In the genomic region with DNA sequence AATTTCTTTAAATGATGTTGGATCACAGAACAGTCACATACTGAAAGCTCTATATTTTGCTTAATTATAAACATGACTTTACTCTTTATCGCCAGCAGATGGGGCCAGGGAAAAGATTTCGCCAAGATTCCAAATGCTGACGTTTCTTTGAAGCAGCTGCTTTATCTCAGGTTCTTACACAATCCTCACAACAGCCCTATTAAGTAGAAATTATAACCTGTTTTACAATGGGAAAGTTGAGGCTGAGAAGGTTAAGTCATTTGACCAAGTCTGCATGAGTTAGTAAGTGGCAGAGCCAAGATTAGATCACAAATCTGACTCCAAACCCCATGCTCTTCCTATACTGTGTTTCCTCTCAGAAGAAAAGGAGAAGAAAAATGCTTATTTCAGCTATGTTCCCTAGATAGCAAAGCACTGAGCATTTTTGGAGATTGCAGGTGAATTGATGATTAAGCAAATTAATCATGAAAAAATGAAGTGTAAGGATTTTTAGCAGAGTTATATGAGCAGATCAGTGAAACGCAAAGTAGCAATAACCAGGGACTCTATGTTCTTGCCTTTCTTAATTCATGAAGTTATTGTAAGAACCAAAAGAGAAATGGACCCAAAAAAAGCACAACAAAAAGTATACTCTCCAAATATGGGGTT, we compare ENCODE assay signal across 8 cellular contexts.
DNase-seq lines count a peak whose midpoint lies in the region; FAIRE-seq and TF ChIP-seq lines count a peak whose summit lies in the region.

No MANE protein-coding gene starts in this region.

- no peaks in the 10 kb centered on the region for H3K4me1 Mint-ChIP-seq in activated T-helper 1 cell treated with anti-CD3 and anti-CD28 coated beads, Interleukin-12 subunit alpha, Interleukin-12 subunit beta, Interleukin-2, Interleukin-4 antibody, amounts not matched to agents 30 ng/mL and 10 ng/mL and 1 ng/mL, durations not matched to agents 14 hours and 24 hours and 36 hours (ENCODE audit: low read depth)

- no peak overlapping the region for H3K27ac Mint-ChIP-seq in activated T-helper 1 cell treated with anti-CD3 and anti-CD28 coated beads, Interleukin-12 subunit alpha, Interleukin-12 subunit beta, Interleukin-2, Interleukin-4 antibody, amounts not matched to agents 30 ng/mL and 10 ng/mL and 1 ng/mL, durations not matched to agents 14 hours and 24 hours and 36 hours

- H3K36me3 Mint-ChIP-seq in activated T-helper 1 cell treated with anti-CD3 and anti-CD28 coated beads, Interleukin-12 subunit alpha, Interleukin-12 subunit beta, Interleukin-2, Interleukin-4 antibody, amounts not matched to agents 30 ng/mL and 10 ng/mL and 1 ng/mL, durations not matched to agents 14 hours and 24 hours and 36 hours (ENCODE audit: low read depth), result no peaks in the 10 kb centered on the region

- H3K27me3 Mint-ChIP-seq in activated T-helper 1 cell treated with anti-CD3 and anti-CD28 coated beads, Interleukin-12 subunit alpha, Interleukin-12 subunit beta, Interleukin-2, Interleukin-4 antibody, amounts not matched to agents 30 ng/mL and 10 ng/mL and 1 ng/mL, durations not matched to agents 14 hours and 24 hours and 36 hours (ENCODE audit: insufficient read depth), result peaks cover 2% of the 10 kb centered on the region

- TF ChIP-seq CTCF in D721Med (IDR thresholded peaks at IDR 0.05; ENCODE audit: insufficient read depth, missing control alignments), result peak; percentile 51

- no peaks in the 10 kb centered on the region for H3K9me3 Mint-ChIP-seq in activated T-helper 1 cell treated with anti-CD3 and anti-CD28 coated beads, Interleukin-12 subunit alpha, Interleukin-12 subunit beta, Interleukin-2, Interleukin-4 antibody, amounts not matched to agents 30 ng/mL and 10 ng/mL and 1 ng/mL, durations not matched to agents 14 hours and 24 hours and 36 hours

- no peak overlapping the region for H3K4me3 Mint-ChIP-seq in activated T-helper 1 cell treated with anti-CD3 and anti-CD28 coated beads, Interleukin-12 subunit alpha, Interleukin-12 subunit beta, Interleukin-2, Interleukin-4 antibody, amounts not matched to agents 30 ng/mL and 10 ng/mL and 1 ng/mL, durations not matched to agents 14 hours and 24 hours and 36 hours

- FAIRE-seq in D721Med (lab: Jason Lieb, UNC), result peak; percentile 58

- no peak for DNase-seq in D721Med (ENCODE audit: insufficient read length, low spot score)
- peak; percentile 3 for DNase-seq in GM19240 (ENCODE audit: insufficient read length, low spot score)
- DNase-seq in HT-29 (ENCODE audit: low spot score), result peak; percentile 55
- peak; percentile 43 for DNase-seq in SW480 (ENCODE audit: low spot score)
- peak in 29 of 42 donors; percentile 3 to 72 (median 29) for DNase-seq in head of caudate nucleus
- peak; percentile 68 for DNase-seq in superior temporal gyrus (ENCODE audit: extremely low spot score)
- DNase-seq in NCI-H774 (lab: John Stamatoyannopoulos, UW), result no peak
- no peak for DNase-seq in activated T-helper 1 cell treated with anti-CD3 and anti-CD28 coated beads, Interleukin-12 subunit alpha, Interleukin-12 subunit beta, Interleukin-2, Interleukin-4 antibody, amounts not matched to agents 30 ng/mL and 10 ng/mL and 1 ng/mL, durations not matched to agents 14 hours and 24 hours and 36 hours (ENCODE audit: low spot score)

- intact Hi-C loops in head of caudate nucleus (cut with DNase I), result no loop called here
- intact Hi-C loops in activated T-helper 1 cell treated with anti-CD3 and anti-CD28 coated beads, Interleukin-12 subunit alpha, Interleukin-12 subunit beta, Interleukin-2, Interleukin-4 antibody, amounts not matched to agents 30 ng/mL and 10 ng/mL and 1 ng/mL, durations not matched to agents 14 hours and 24 hours and 36 hours (cut with micrococcal nuclease), result loop anchor here (5.0 kb wide), 1 partner anchor 881 kb away; no protein-coding TSS in a partner anchor

Comparison
In these comparisons a context has a peak if more than half of its experiments do, and no peak if none do; other contexts are left out.
1. DNase-seq: peak in GM19240 (single experiment), HT-29 (single experiment), SW480 (single experiment), head of caudate nucleus (29 of 42) and superior temporal gyrus (single experiment); none in D721Med (single experiment), NCI-H774 (single experiment) and activated T-helper 1 cell treated with anti-CD3 and anti-CD28 coated beads, Interleukin-12 subunit alpha, Interleukin-12 subunit beta, Interleukin-2, Interleukin-4 antibody, amounts not matched to agents 30 ng/mL and 10 ng/mL and 1 ng/mL, durations not matched to agents 14 hours and 24 hours and 36 hours (single experiment).